Comparison of ENCODE assay signal across 10 cellular contexts in the genomic region with DNA sequence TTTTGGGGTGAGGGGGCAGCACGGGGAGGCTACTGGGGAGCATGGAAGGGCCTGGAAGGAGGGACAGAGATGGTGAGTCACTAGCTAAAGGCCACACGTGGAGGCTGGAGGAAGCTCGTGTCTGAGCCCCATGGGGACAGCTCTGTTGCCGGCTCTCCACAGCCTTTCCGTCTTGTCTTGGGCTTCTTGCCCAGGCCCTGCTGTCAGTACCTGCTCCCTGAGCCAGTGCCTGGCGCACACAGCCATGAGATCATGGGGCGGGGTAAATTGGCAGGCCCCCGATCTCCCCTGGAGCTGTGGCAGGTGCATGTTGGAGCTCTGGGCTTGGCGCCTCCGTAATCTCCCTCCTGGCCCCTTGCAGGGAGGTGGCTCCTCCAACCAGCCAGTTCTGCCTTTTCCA. TPM values are rescaled to one million over a fixed set of nuclear protein-coding genes. Genes with fewer than 3 reads are reported as not detected.
DNase-seq lines count a peak whose midpoint lies in the region; ATAC-seq and TF ChIP-seq lines count a peak whose summit lies in the region.
"Had no signal": no experiment of that assay in that cellular context is flagged by ENCODE, and none has a peak within 500 bp of the region (broad histone marks: within the 10 kb centered on the region; RNA-seq: fewer than 3 reads in every experiment).

No MANE protein-coding gene starts in this region.

- no peak overlapping the region for H2BK15ac ChIP-seq in mesendoderm (replicated peaks; ENCODE audit: low read depth)

- no peaks in the 10 kb centered on the region for H3K79me2 ChIP-seq in mesendoderm (ENCODE audit: control insufficient read depth, insufficient read depth, low read length)

- peak; percentile 39 to 53 for ATAC-seq in lower lobe of right lung

- no peak overlapping the region for H3K4me2 ChIP-seq in mesendoderm (ENCODE audit: low read length)

- no peak overlapping the region for H2AK5ac ChIP-seq in mesendoderm (ENCODE audit: low read length)

- intact Hi-C loops in breast epithelium (cut with DNase I; ENCODE audit: low total_unique reads) (no loop called here), lower lobe of right lung (cut with DNase I) (no loop called here)

- no peak overlapping the region for H3K23ac ChIP-seq in mesendoderm (ENCODE audit: low read length)

- peak overlapping the region; percentile 80 to 88 for H3K27ac ChIP-seq in breast epithelium
- peak overlapping the region; percentile 31 for H3K27ac ChIP-seq in lower lobe of right lung
- H3K27ac ChIP-seq in mesendoderm (ENCODE audit: low read depth, low read length), result no peak overlapping the region

- H4K5ac ChIP-seq in mesendoderm (ENCODE audit: low read length), result no peak overlapping the region

- peak; percentile 75 for DNase-seq in BE2C
- peak; percentile 88 for DNase-seq in NCI-H146 (lab: John Stamatoyannopoulos, UW)
- peak; percentile 93 to 95 for DNase-seq in breast epithelium (ENCODE audit: low spot score in 2 of 2)
- peak; percentile 67 for DNase-seq in lower lobe of right lung
- no peak for DNase-seq in NCI-H510A (lab: John Stamatoyannopoulos, UW)
- DNase-seq in NCI-H524 treated with DMSO at 0.1 percent for 48 hours (lab: John Stamatoyannopoulos, UW), result no peak
- DNase-seq in dedifferentiated amniotic fluid mesenchymal stem cell (ENCODE audit: extremely low spot score), result no peak
- no peak for DNase-seq in mesendoderm
- DNase-seq: hippocampal formation had no signal

- H3K27me3 ChIP-seq in BE2C (no peaks in the 10 kb centered on the region), breast epithelium (no peaks in the 10 kb centered on the region), lower lobe of right lung (ENCODE audit: low read depth) (no peaks in the 10 kb centered on the region), mesendoderm (ENCODE audit: insufficient read depth, low read length, poor library complexity) (no peaks in the 10 kb centered on the region)

- H4K8ac ChIP-seq in mesendoderm (ENCODE audit: low read depth, low read length), result no peak overlapping the region

- no peak overlapping the region for H3K56ac ChIP-seq in mesendoderm (ENCODE audit: low read length)

- H3K4me1 ChIP-seq in BE2C (peaks cover 43% of the 10 kb centered on the region), breast epithelium (peaks cover 0 to 14% of the 10 kb centered on the region in 2 donors), lower lobe of right lung (peaks cover 18% of the 10 kb centered on the region), mesendoderm (ENCODE audit: control insufficient read depth, low read depth, low read length) (peaks cover 2% of the 10 kb centered on the region)

- no peaks in the 10 kb centered on the region for H3K79me1 ChIP-seq in mesendoderm (ENCODE audit: low read length)

- TF ChIP-seq CTCF in BE2C (IDR thresholded peaks at IDR 0.05; ENCODE audit: low read depth, low read length) (no peak), breast epithelium (IDR thresholded peaks at IDR 0.05) (no peak), lower lobe of right lung (IDR thresholded peaks at IDR 0.05) (no peak)

- H2BK5ac ChIP-seq in mesendoderm (ENCODE audit: low read length), result no peak overlapping the region

- H3K36me3 ChIP-seq in BE2C, result no peaks in the 10 kb centered on the region
- no peaks in the 10 kb centered on the region for H3K36me3 ChIP-seq in breast epithelium
- no peaks in the 10 kb centered on the region for H3K36me3 ChIP-seq in lower lobe of right lung
- no peaks in the 10 kb centered on the region for H3K36me3 ChIP-seq in mesendoderm (ENCODE audit: control insufficient read depth, insufficient read depth, low read length)

- H2BK120ac ChIP-seq in mesendoderm (ENCODE audit: low read depth, low read length), result no peak overlapping the region

- no peak overlapping the region for H3K9ac ChIP-seq in mesendoderm (ENCODE audit: low read length)

- H3K18ac ChIP-seq in mesendoderm (ENCODE audit: low read length), result no peak overlapping the region

- WGBS in mesendoderm (ENCODE audit: extremely low coverage, insufficient coverage, low lambda C conversion rate), result no CpG with 5 or more reads among the region's 10 CpGs

- H3K4ac ChIP-seq in mesendoderm (ENCODE audit: low read depth, low read length), result no peak overlapping the region

- TF ChIP-seq POLR2A in breast epithelium (IDR thresholded peaks at IDR 0.05), result no peak

- H3K9me3 ChIP-seq in BE2C (no peaks in the 10 kb centered on the region), breast epithelium (no peaks in the 10 kb centered on the region), lower lobe of right lung (no peaks in the 10 kb centered on the region)

- H3K4me3 ChIP-seq in BE2C (ENCODE audit: low read depth, low read length), result no peak overlapping the region
- H3K4me3 ChIP-seq in breast epithelium, result no peak overlapping the region
- no peak overlapping the region for H3K4me3 ChIP-seq in lower lobe of right lung
- H3K4me3 ChIP-seq in mesendoderm (ENCODE audit: low read length), result no peak overlapping the region

RNA-seq across cellular contexts. Expression of a gene that starts 16.1 kb away (rescaled TPM):
- polyA plus RNA-seq in BE2C (2012; ENCODE audit: insufficient read depth, insufficient read length, low read depth), result 0.52 TPM
- total RNA-seq in breast epithelium, result 1 to 10 TPM in 2 of 3 donors, not detected in 1; 2.9 to 9.8 TPM
- total RNA-seq in lower lobe of right lung, result 3.0 TPM
- polyA plus RNA-seq in mesendoderm (2013, experiment 1 of 2), result 0.21 TPM
- 0.24 TPM for polyA plus RNA-seq in mesendoderm (2013, experiment 2 of 2)
- total RNA-seq: CD8-positive, alpha-beta memory T cell had no signal
- polyA plus RNA-seq: CD8-positive, alpha-beta memory T cell had no signal

RNA-seq across cellular contexts. Expression of a gene that starts 25.1 kb away (rescaled TPM):
- polyA plus RNA-seq in BE2C (2012; ENCODE audit: insufficient read depth, insufficient read length, low read depth), result 1.7 TPM
- total RNA-seq in breast epithelium, result 1,000 to 10,000 TPM in 1 of 3 donors, 100 to 1,000 TPM in 1, 1 to 10 TPM in 1; 4.2 to 1,051 (median 358) TPM
- 257 TPM for total RNA-seq in lower lobe of right lung
- 0.83 TPM for polyA plus RNA-seq in mesendoderm (2013, experiment 1 of 2)
- 0.88 TPM for polyA plus RNA-seq in mesendoderm (2013, experiment 2 of 2)
- polyA plus RNA-seq: CD8-positive, alpha-beta memory T cell had no signal

Comparison
In these comparisons a context has a peak if more than half of its experiments do, and no peak if none do; other contexts are left out.
1. DNase-seq: peak in BE2C (single experiment), NCI-H146 (single experiment), breast epithelium (2 of 2) and lower lobe of right lung (single experiment); none in NCI-H510A (single experiment), NCI-H524 treated with DMSO at 0.1 percent for 48 hours (single experiment), dedifferentiated amniotic fluid mesenchymal stem cell (single experiment) and mesendoderm (single experiment).